ENCODE assay signal across 8 cellular contexts in the genomic region with DNA sequence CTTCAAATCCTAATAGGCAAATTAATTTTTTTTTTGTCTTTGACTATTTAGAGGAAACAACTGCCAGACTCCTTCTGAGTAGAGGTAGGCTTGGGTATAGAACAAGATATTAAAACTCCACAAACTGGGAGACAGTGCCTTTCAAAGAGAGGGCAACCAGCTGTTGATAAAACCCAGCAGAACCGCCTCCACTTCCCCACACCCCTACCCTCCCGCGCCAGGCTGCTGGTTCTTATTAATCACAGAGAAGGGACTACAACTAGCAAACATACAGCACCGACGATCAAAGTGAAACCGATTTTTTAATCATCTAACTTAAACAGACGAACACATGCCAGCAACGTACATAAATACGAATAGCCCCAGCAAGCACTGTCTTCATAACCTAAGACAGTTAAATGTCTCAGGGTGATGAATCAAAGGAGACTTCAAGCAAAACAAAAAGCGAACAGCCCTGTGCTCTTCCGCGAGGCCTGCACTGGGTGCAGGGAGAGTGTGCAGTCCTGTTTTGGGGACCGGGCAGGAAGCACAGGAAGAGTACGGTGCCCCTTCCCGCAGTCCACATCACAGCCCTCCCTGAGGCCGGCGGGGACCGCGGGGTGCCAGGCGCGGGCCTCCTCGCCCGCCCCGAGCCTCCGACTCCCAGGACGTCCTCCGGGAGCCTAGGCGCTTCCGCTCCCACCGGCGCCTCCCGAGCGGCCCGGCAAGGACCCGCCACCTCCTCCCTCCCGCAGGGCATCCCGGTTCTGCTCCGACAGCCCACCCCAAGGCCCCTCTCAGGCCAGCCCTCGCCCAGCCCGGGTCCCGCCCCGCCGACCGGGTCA.
DNase-seq lines count a peak whose midpoint lies in the region; ATAC-seq and TF ChIP-seq lines count a peak whose summit lies in the region.

No MANE protein-coding gene starts in this region.

- DNase-seq in DMS79 treated with DMSO at 0.1 percent for 48 hours (lab: John Stamatoyannopoulos, UW) = peak; percentile 10
- DNase-seq in DMS79 (lab: John Stamatoyannopoulos, UW) = no peak
- peak; percentile 36 for DNase-seq in HEK293T (ENCODE audit: extremely low spot score)
- peak; percentile 87 for DNase-seq in NAMALWA (ENCODE audit: low spot score)
- peak; percentile 64 for DNase-seq in activated CD8-positive, alpha-beta memory T cell treated with anti-CD3 and anti-CD28 coated beads, Interleukin-2, amount 10 ng/mL, durations not matched to agents 7 days and 5 days
- peak; percentile 71 for DNase-seq in epidermal melanocyte (ENCODE audit: insufficient read length, low spot score)
- peak; percentile 45 for DNase-seq in mucosa of gallbladder (ENCODE audit: low spot score)

- H3K4me3 Mint-ChIP-seq in activated CD8-positive, alpha-beta memory T cell treated with anti-CD3 and anti-CD28 coated beads, Interleukin-2, amount 10 ng/mL, durations not matched to agents 7 days and 5 days = peak overlapping the region; percentile 93
- H3K4me3 Mint-ChIP-seq in stimulated activated naive CD8-positive, alpha-beta T cell treated with anti-CD3 and anti-CD28 coated beads, Interleukin-15, Interleukin-2, amounts not matched to agents 100 ng/mL and 50 ng/mL, for 24 hours = peak overlapping the region; percentile 91

- peaks cover 31% of the 10 kb centered on the region for H3K4me1 Mint-ChIP-seq in activated CD8-positive, alpha-beta memory T cell treated with anti-CD3 and anti-CD28 coated beads, Interleukin-2, amount 10 ng/mL, durations not matched to agents 7 days and 5 days
- H3K4me1 Mint-ChIP-seq in stimulated activated naive CD8-positive, alpha-beta T cell treated with anti-CD3 and anti-CD28 coated beads, Interleukin-15, Interleukin-2, amounts not matched to agents 100 ng/mL and 50 ng/mL, for 24 hours (ENCODE audit: low read depth) = peaks cover 20% of the 10 kb centered on the region

- POLR2A ChIA-PET in HEK293T (lab: Yijun Ruan, JAX) = interaction anchor here (1.1 kb wide), 1 partner anchor 15 kb away, joined by 3 read pairs; no protein-coding TSS in a partner anchor

- peak; percentile 32 for ATAC-seq in activated CD8-positive, alpha-beta memory T cell treated with anti-CD3 and anti-CD28 coated beads, Interleukin-2, amount 10 ng/mL, durations not matched to agents 7 days and 5 days

- CTCF ChIA-PET in HEK293T (lab: Yijun Ruan, JAX) = interaction anchor here (0.5 kb wide), 1 partner anchor 57 kb away, joined by 3 read pairs; no protein-coding TSS in a partner anchor
- CTCF ChIA-PET in activated CD8-positive, alpha-beta memory T cell treated with anti-CD3 and anti-CD28 coated beads, Interleukin-2, amount 10 ng/mL, durations not matched to agents 7 days and 5 days (lab: Charles Lee) = interaction anchor here (0.8 kb wide), 1 partner anchor 85 kb away, joined by 4 read pairs; no protein-coding TSS in a partner anchor

- no peaks in the 10 kb centered on the region for H3K27me3 Mint-ChIP-seq in activated CD8-positive, alpha-beta memory T cell treated with anti-CD3 and anti-CD28 coated beads, Interleukin-2, amount 10 ng/mL, durations not matched to agents 7 days and 5 days
- H3K27me3 Mint-ChIP-seq in stimulated activated naive CD8-positive, alpha-beta T cell treated with anti-CD3 and anti-CD28 coated beads, Interleukin-15, Interleukin-2, amounts not matched to agents 100 ng/mL and 50 ng/mL, for 24 hours = peaks cover 19% of the 10 kb centered on the region

- H3K9me3 Mint-ChIP-seq in activated CD8-positive, alpha-beta memory T cell treated with anti-CD3 and anti-CD28 coated beads, Interleukin-2, amount 10 ng/mL, durations not matched to agents 7 days and 5 days (ENCODE audit: low read depth) = no peaks in the 10 kb centered on the region
- H3K9me3 Mint-ChIP-seq in stimulated activated naive CD8-positive, alpha-beta T cell treated with anti-CD3 and anti-CD28 coated beads, Interleukin-15, Interleukin-2, amounts not matched to agents 100 ng/mL and 50 ng/mL, for 24 hours = no peaks in the 10 kb centered on the region

- peak overlapping the region; percentile 92 for H3K27ac Mint-ChIP-seq in activated CD8-positive, alpha-beta memory T cell treated with anti-CD3 and anti-CD28 coated beads, Interleukin-2, amount 10 ng/mL, durations not matched to agents 7 days and 5 days
- peak overlapping the region; percentile 85 for H3K27ac Mint-ChIP-seq in stimulated activated naive CD8-positive, alpha-beta T cell treated with anti-CD3 and anti-CD28 coated beads, Interleukin-15, Interleukin-2, amounts not matched to agents 100 ng/mL and 50 ng/mL, for 24 hours

- H3K36me3 Mint-ChIP-seq in activated CD8-positive, alpha-beta memory T cell treated with anti-CD3 and anti-CD28 coated beads, Interleukin-2, amount 10 ng/mL, durations not matched to agents 7 days and 5 days = no peaks in the 10 kb centered on the region
- H3K36me3 Mint-ChIP-seq in stimulated activated naive CD8-positive, alpha-beta T cell treated with anti-CD3 and anti-CD28 coated beads, Interleukin-15, Interleukin-2, amounts not matched to agents 100 ng/mL and 50 ng/mL, for 24 hours (ENCODE audit: low read depth) = no peaks in the 10 kb centered on the region

TF ChIP-seq in HEK293T, 16 proteins besides CTCF, POLR2A, EP300 and RAD21:
- TF ChIP-seq ELF4 (IDR thresholded peaks at IDR 0.05) = no peak
- TF ChIP-seq FOXK2 (IDR thresholded peaks at IDR 0.05) = no peak
- TF ChIP-seq L3MBTL2 (conservative IDR thresholded peaks at IDR 0.05) = 0 out of 2 replicates have a peak, but pooled peaks have one; percentile 40
